Comparison of ENCODE assay signal across 8 cellular contexts in the genomic region with DNA sequence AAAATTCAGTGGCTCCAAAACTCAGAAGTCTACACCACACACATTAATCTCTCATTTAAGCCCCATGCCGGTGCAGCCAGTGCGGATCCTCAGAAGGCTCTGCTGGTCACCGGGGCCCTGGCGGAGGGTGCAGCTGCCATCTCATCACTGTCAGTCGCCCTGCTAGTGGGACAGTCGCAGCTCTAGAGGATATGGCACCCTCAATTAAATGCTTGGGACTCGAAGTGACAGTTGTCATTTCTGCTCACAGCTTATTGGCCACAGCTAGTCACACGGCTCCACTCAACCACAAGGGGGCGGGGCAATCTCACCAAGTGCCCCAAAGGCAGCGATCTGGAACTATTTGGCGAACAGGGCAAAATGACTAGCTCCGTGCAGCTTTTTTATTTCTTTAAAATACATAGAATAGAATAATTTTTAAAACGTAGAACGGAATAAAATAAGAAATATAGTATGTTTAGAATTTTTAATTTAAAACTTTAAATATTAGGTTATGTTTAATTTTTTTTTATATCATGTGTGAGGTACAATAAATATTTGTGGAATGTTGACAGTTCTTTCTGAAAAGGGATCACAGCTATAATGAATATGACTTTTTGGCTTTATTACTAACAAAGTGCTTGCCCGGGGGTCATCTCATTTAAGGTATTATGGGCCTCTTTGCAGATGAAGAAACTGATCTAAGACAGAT. TPM values are rescaled to one million over a fixed set of nuclear protein-coding genes. Genes with fewer than 3 reads are reported as not detected.
DNase-seq lines count a peak whose midpoint lies in the region; ATAC-seq and TF ChIP-seq lines count a peak whose summit lies in the region.

No MANE protein-coding gene starts in this region.

- no peak overlapping the region for H2AK9ac ChIP-seq in IMR-90 (replicated peaks; ENCODE audit: low read depth, low read length, poor library complexity)

- H3K36me3 Mint-ChIP-seq in natural killer cell: no peaks in the 10 kb centered on the region
- no peaks in the 10 kb centered on the region for H3K36me3 Mint-ChIP-seq in stimulated activated naive B cell treated with anti-CD40 and anti-IgM and Interleukin-4, amounts not matched to agents 10 μg/mL and 1 μg/mL and 100 μg/mL, for 72 hours

- H3K4me3 ChIP-seq in IMR-90 (ENCODE audit: insufficient read depth, low read depth, low read length) (no peak overlapping the region), Peyer's patch (no peak overlapping the region), esophagus muscularis mucosa (peak overlapping the region in 3 of 4 donors; percentile 18 to 45 (median 30))

- H2BK5ac ChIP-seq in IMR-90 (ENCODE audit: low read depth, low read length, poor library complexity, severe bottlenecking): no peak overlapping the region

- intact Hi-C loops in IMR-90 (cut with micrococcal nuclease) (no loop called here), esophagus muscularis mucosa (cut with DNase I) (loop anchor here (5.0 kb wide), 1 partner anchor 204 kb away; no protein-coding TSS in a partner anchor), natural killer cell (cut with micrococcal nuclease) (loop anchor here (2.0 kb wide), 1 partner anchor 46 kb away; no protein-coding TSS in a partner anchor)

- no peaks in the 10 kb centered on the region for H3K9me1 ChIP-seq in IMR-90 (ENCODE audit: insufficient read depth, low read length)

- no peak overlapping the region for H2BK120ac ChIP-seq in IMR-90 (ENCODE audit: low read depth, low read length)

- DNase-seq in activated gamma-delta T cell treated with Interleukin-2 at 50 U/mL for 16 hours (peak; percentile 87), activated gamma-delta T cell (lab: John Stamatoyannopoulos, UW) (no peak), IMR-90 (peak; percentile 64), Peyer's patch (peak; percentile 83 to 96 (median 92)), esophagus muscularis mucosa (ENCODE audit: extremely low spot score) (peak; percentile 97), natural killer cell (peak; percentile 78)
- DNase-seq in activated T-cell treated with anti-CD3 and anti-CD28 coated beads, Interleukin-2, amount 50 U/mL, for 1 hour: peak; percentile 84
- DNase-seq in stimulated activated naive B cell treated with anti-CD40 and anti-IgM and Interleukin-4, amounts not matched to agents 10 μg/mL and 1 μg/mL and 100 μg/mL, for 72 hours: peak; percentile 64

- H2BK20ac ChIP-seq in IMR-90 (ENCODE audit: low read depth, low read length): 0 out of 2 replicates have a peak overlapping the region, but pooled peaks have one; percentile 4

- H3K9me3 Mint-ChIP-seq in natural killer cell: no peaks in the 10 kb centered on the region
- H3K9me3 Mint-ChIP-seq in stimulated activated naive B cell treated with anti-CD40 and anti-IgM and Interleukin-4, amounts not matched to agents 10 μg/mL and 1 μg/mL and 100 μg/mL, for 72 hours: no peaks in the 10 kb centered on the region

- H3K56ac ChIP-seq in IMR-90 (ENCODE audit: extremely low read depth, insufficient read depth, low read length): no peak overlapping the region

- peaks cover 8 to 13% of the 10 kb centered on the region in 2 donors for H3K27me3 Mint-ChIP-seq in natural killer cell (ENCODE audit: low read depth in 2 of 2)
- H3K27me3 Mint-ChIP-seq in stimulated activated naive B cell treated with anti-CD40 and anti-IgM and Interleukin-4, amounts not matched to agents 10 μg/mL and 1 μg/mL and 100 μg/mL, for 72 hours: peaks cover 37 to 38% of the 10 kb centered on the region in 2 donors

- 30% methylated on average over 2 of the region's 15 CpGs; no CpG with 5 or more reads in 1 of the 2 experiments for WGBS in IMR-90 (ENCODE audit: extremely low coverage in 2 of 2, insufficient read length in 1 of 2), 2 experiments
- WGBS in esophagus muscularis mucosa: 17% methylated on average over 15 of the region's 15 CpGs

- no peak overlapping the region for H4K5ac ChIP-seq in IMR-90 (ENCODE audit: low read depth, low read length)

- H2BK15ac ChIP-seq in IMR-90 (ENCODE audit: low read depth, low read length): no peak overlapping the region

- H3K18ac ChIP-seq in IMR-90 (ENCODE audit: low read depth, low read length): no peak overlapping the region

- H3K27me3 ChIP-seq in IMR-90 (ENCODE audit: control insufficient read depth, insufficient read depth, low read length): peaks cover 20% of the 10 kb centered on the region
- no peaks in the 10 kb centered on the region for H3K27me3 ChIP-seq in Peyer's patch
- no peaks in the 10 kb centered on the region for H3K27me3 ChIP-seq in esophagus muscularis mucosa

- CTCF ChIA-PET in IMR-90 (lab: Yijun Ruan, JAX): interaction anchor here (0.6 to 2.6 kb wide), 15 partner anchors 10 to 212 kb away, joined by 3 to 15 read pairs (median 3); no protein-coding TSS in a partner anchor

- H3K9me3 ChIP-seq in IMR-90 (ENCODE audit: control insufficient read depth, insufficient read depth, low read length) (no peaks in the 10 kb centered on the region), Peyer's patch (no peaks in the 10 kb centered on the region), esophagus muscularis mucosa (no peaks in the 10 kb centered on the region)

- no peak for TF ChIP-seq EP300 in esophagus muscularis mucosa (IDR thresholded peaks at IDR 0.05)

- no peak overlapping the region for H3K27ac Mint-ChIP-seq in natural killer cell
- no peak overlapping the region for H3K27ac Mint-ChIP-seq in stimulated activated naive B cell treated with anti-CD40 and anti-IgM and Interleukin-4, amounts not matched to agents 10 μg/mL and 1 μg/mL and 100 μg/mL, for 72 hours

- no peak overlapping the region for H4K91ac ChIP-seq in IMR-90 (ENCODE audit: insufficient read depth, low read depth, low read length)

- H3K36me3 ChIP-seq in IMR-90 (ENCODE audit: control insufficient read depth, insufficient read depth, low read length): no peaks in the 10 kb centered on the region
- no peaks in the 10 kb centered on the region for H3K36me3 ChIP-seq in Peyer's patch
- H3K36me3 ChIP-seq in esophagus muscularis mucosa: no peaks in the 10 kb centered on the region

- BruUV-seq in IMR-90 (replicated peaks; lab: Mats Ljungman, UMichigan): no TSS peak

- POLR2A ChIA-PET in IMR-90 (lab: Charles Lee; ENCODE audit: unreplicated experiment): no interaction called here

- no peaks in the 10 kb centered on the region for H3K4me1 ChIP-seq in IMR-90 (ENCODE audit: control insufficient read depth, insufficient read depth, low read length)
- H3K4me1 ChIP-seq in Peyer's patch: peaks cover 0 to 3% (median 0%) of the 10 kb centered on the region in 4 donors
- peaks cover 0 to 33% (median 30%) of the 10 kb centered on the region in 4 donors for H3K4me1 ChIP-seq in esophagus muscularis mucosa

- TF ChIP-seq CTCF in IMR-90 (conservative IDR thresholded peaks at IDR 0.05; ENCODE audit: low read depth, low read length): peak; percentile 65
- peak; percentile 57 to 72 (median 66) for TF ChIP-seq CTCF in Peyer's patch (IDR thresholded peaks at IDR 0.05)
- TF ChIP-seq CTCF in esophagus muscularis mucosa (IDR thresholded peaks at IDR 0.05): peak; percentile 83 to 95 (median 88)
- TF ChIP-seq CTCF in natural killer cell (IDR thresholded peaks at IDR 0.05): no peak

- H2AFZ ChIP-seq in IMR-90 (replicated peaks; ENCODE audit: low read length, poor library complexity): peak overlapping the region; percentile 85

- H3K4me1 Mint-ChIP-seq in natural killer cell: peaks cover 2 to 5% of the 10 kb centered on the region in 2 donors
- H3K4me1 Mint-ChIP-seq in stimulated activated naive B cell treated with anti-CD40 and anti-IgM and Interleukin-4, amounts not matched to agents 10 μg/mL and 1 μg/mL and 100 μg/mL, for 72 hours: peaks cover 5 to 6% of the 10 kb centered on the region in 2 donors

- H4K8ac ChIP-seq in IMR-90 (ENCODE audit: low read depth in 2 of 2, low read length in 2 of 2): no peak overlapping the region

- in situ Hi-C loops in IMR-90 (cut with MboI; ENCODE audit: low sequenced_read_pairs): no loop called here

- no peak for TF ChIP-seq POLR2A in IMR-90 (IDR thresholded peaks at IDR 0.05; ENCODE audit: low read depth, low read length)
- TF ChIP-seq POLR2A in Peyer's patch (IDR thresholded peaks at IDR 0.05): no peak
- no peak for TF ChIP-seq POLR2A in esophagus muscularis mucosa (IDR thresholded peaks at IDR 0.05; ENCODE audit: low read depth)

- H3K14ac ChIP-seq in IMR-90 (replicated peaks; ENCODE audit: low read depth, low read length): no peak overlapping the region

- H3K27ac ChIP-seq in IMR-90 (ENCODE audit: insufficient read depth, low read length) (no peak overlapping the region), Peyer's patch (no peak overlapping the region), esophagus muscularis mucosa (replicated peaks in 1 of 4) (no peak overlapping the region)

- H3K79me1 ChIP-seq in IMR-90 (ENCODE audit: low read depth in 1 of 2, low read length in 2 of 2): no peaks in the 10 kb centered on the region

- H3K9ac ChIP-seq in IMR-90 (ENCODE audit: low read depth, low read length): no peak overlapping the region

- ATAC-seq in IMR-90 (ENCODE audit: low read depth) (peak; percentile 82), natural killer cell (peak; percentile 95 to 99 (median 99))
- peak; percentile 99 for ATAC-seq in stimulated activated naive B cell treated with anti-CD40 and anti-IgM and Interleukin-4, amounts not matched to agents 10 μg/mL and 1 μg/mL and 100 μg/mL, for 72 hours (replicated peaks)

- H4K20me1 ChIP-seq in IMR-90 (ENCODE audit: insufficient read depth, low read length): no peaks in the 10 kb centered on the region

- TF ChIP-seq RAD21 in IMR-90 (IDR thresholded peaks at IDR 0.05; ENCODE audit: low read length): peak; percentile 81

- dilution Hi-C loops in IMR-90 (cut with HindIII; ENCODE audit: low sequenced_read_pairs, unreplicated experiment): no loop called here

- no peak overlapping the region for H3K4me3 Mint-ChIP-seq in natural killer cell
- peak overlapping the region in 1 of 2 donors; percentile 47 for H3K4me3 Mint-ChIP-seq in stimulated activated naive B cell treated with anti-CD40 and anti-IgM and Interleukin-4, amounts not matched to agents 10 μg/mL and 1 μg/mL and 100 μg/mL, for 72 hours

- no peak overlapping the region for H3K23ac ChIP-seq in IMR-90 (ENCODE audit: low read depth, low read length)

- H3K4ac ChIP-seq in IMR-90 (ENCODE audit: low read depth, low read length): no peak overlapping the region

- H2AK5ac ChIP-seq in IMR-90 (ENCODE audit: low read depth, low read length): no peak overlapping the region

- peak overlapping the region; percentile 45 for H3K4me2 ChIP-seq in IMR-90 (ENCODE audit: low read depth, low read length)

RNA-seq across cellular contexts. Expression of gene MAN1C1, which starts 8.0 kb away (rescaled TPM):
- total RNA-seq in IMR-90 (2012; rRNA removed): 2.5 and 3.2 TPM in 2 replicates
- polyA plus RNA-seq in IMR-90 (2012; rRNA removed): 9.6 and 11.3 TPM in 2 replicates
- polyA plus RNA-seq in IMR-90 (2012; cell fraction: cytosol; rRNA removed): 9.4 and 14.0 TPM in 2 replicates
- 9.7 and 11.2 TPM in 2 replicates for polyA plus RNA-seq in IMR-90 (2012; cell fraction: nucleus; rRNA removed; ENCODE audit: low replicate concordance)
- total RNA-seq in Peyer's patch: 10 to 100 TPM in 1 of 4 donors, 1 to 10 TPM in 3; 2.3 to 10.7 (median 6.7) TPM
- 10 to 100 TPM; 20.2 to 22.8 (median 20.7) TPM for total RNA-seq in esophagus muscularis mucosa
- total RNA-seq in natural killer cell: 1 to 10 TPM; 3.6 to 7.5 (median 7.1) TPM

Comparison
In these comparisons a context has a peak if more than half of its experiments do, and no peak if none do; other contexts are left out.
1. H3K4me3 ChIP-seq: peak in esophagus muscularis mucosa (3 of 4); none in IMR-90 (single experiment) and Peyer's patch (0 of 4).
2. Peak in every context shown above with its lines, with median percentiles within 50 percentile points of each other: ATAC-seq.